ENCODE assay signal across 3 cellular contexts in the genomic region with DNA sequence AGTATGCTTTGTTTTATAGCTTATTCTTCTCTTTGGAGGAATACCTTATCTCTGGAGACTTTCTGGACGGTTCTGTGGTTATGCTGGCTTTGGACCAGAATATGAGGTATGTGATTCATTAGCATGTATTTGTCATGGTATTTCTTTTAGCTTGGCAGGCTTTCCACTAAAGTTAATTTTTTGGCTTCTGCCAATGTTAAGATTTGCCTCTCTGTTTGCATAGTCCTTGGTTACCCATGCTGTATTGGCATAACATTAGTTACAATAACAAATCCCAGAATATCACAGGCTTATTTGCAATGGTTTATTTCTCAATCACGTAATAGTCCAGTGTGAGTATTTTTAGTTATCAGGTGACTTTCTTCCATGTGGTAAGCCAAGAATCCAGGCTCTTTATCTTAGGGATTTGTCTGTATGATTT.
TF ChIP-seq lines count a peak whose summit lies in the region.

No MANE protein-coding gene starts in this region.

TF ChIP-seq in liver, 16 proteins besides CTCF, POLR2A, EP300 and RAD21:
- peak; percentile 55 for TF ChIP-seq YY1 (IDR thresholded peaks at IDR 0.05)
- TF ChIP-seq, protein P1, sequence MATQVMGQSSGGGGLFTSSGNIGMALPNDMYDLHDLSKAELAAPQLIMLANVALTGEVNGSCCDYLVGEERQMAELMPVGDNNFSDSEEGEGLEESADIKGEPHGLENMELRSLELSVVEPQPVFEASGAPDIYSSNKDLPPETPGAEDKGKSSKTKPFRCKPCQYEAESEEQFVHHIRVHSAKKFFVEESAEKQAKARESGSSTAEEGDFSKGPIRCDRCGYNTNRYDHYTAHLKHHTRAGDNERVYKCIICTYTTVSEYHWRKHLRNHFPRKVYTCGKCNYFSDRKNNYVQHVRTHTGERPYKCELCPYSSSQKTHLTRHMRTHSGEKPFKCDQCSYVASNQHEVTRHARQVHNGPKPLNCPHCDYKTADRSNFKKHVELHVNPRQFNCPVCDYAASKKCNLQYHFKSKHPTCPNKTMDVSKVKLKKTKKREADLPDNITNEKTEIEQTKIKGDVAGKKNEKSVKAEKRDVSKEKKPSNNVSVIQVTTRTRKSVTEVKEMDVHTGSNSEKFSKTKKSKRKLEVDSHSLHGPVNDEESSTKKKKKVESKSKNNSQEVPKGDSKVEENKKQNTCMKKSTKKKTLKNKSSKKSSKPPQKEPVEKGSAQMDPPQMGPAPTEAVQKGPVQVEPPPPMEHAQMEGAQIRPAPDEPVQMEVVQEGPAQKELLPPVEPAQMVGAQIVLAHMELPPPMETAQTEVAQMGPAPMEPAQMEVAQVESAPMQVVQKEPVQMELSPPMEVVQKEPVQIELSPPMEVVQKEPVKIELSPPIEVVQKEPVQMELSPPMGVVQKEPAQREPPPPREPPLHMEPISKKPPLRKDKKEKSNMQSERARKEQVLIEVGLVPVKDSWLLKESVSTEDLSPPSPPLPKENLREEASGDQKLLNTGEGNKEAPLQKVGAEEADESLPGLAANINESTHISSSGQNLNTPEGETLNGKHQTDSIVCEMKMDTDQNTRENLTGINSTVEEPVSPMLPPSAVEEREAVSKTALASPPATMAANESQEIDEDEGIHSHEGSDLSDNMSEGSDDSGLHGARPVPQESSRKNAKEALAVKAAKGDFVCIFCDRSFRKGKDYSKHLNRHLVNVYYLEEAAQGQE (IDR thresholded peaks at IDR 0.05) = peak; percentile 68
- peak; percentile 53 to 77 for TF ChIP-seq HNF4A (conservative IDR thresholded peaks at IDR 0.05)
- TF ChIP-seq, protein P2, sequence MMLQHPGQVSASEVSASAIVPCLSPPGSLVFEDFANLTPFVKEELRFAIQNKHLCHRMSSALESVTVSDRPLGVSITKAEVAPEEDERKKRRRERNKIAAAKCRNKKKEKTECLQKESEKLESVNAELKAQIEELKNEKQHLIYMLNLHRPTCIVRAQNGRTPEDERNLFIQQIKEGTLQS (IDR thresholded peaks at IDR 0.05) = peak; percentile 53
- TF ChIP-seq, protein P3, sequence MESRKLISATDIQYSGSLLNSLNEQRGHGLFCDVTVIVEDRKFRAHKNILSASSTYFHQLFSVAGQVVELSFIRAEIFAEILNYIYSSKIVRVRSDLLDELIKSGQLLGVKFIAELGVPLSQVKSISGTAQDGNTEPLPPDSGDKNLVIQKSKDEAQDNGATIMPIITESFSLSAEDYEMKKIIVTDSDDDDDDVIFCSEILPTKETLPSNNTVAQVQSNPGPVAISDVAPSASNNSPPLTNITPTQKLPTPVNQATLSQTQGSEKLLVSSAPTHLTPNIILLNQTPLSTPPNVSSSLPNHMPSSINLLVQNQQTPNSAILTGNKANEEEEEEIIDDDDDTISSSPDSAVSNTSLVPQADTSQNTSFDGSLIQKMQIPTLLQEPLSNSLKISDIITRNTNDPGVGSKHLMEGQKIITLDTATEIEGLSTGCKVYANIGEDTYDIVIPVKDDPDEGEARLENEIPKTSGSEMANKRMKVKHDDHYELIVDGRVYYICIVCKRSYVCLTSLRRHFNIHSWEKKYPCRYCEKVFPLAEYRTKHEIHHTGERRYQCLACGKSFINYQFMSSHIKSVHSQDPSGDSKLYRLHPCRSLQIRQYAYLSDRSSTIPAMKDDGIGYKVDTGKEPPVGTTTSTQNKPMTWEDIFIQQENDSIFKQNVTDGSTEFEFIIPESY (IDR thresholded peaks at IDR 0.05) = peak; percentile 79
- TF ChIP-seq, protein P4, sequence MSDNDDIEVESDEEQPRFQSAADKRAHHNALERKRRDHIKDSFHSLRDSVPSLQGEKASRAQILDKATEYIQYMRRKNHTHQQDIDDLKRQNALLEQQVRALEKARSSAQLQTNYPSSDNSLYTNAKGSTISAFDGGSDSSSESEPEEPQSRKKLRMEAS (IDR thresholded peaks at IDR 0.05) = peak; percentile 82
- TF ChIP-seq FOXA1 (IDR thresholded peaks at IDR 0.05) = peak; percentile 69
- no peak for TF ChIP-seq TAF1 (conservative IDR thresholded peaks at IDR 0.05)
- no peak for TF ChIP-seq NR2F2 (IDR thresholded peaks at IDR 0.05)
- peak; percentile 83 for TF ChIP-seq FOXA2 (IDR thresholded peaks at IDR 0.05)
- TF ChIP-seq RXRA (IDR thresholded peaks at IDR 0.05) = peak; percentile 45 to 79
- TF ChIP-seq SP1 (IDR thresholded peaks at IDR 0.05) = peak; percentile 77
- TF ChIP-seq GABPA (IDR thresholded peaks at IDR 0.05 in 1 of 2, conservative IDR thresholded peaks at IDR 0.05 in 1 of 2) = peak; percentile 41 to 74
- peak; percentile 30 to 47 for TF ChIP-seq EGR1 (IDR thresholded peaks at IDR 0.05; ENCODE audit: low read depth in 2 of 2)
- TF ChIP-seq HNF4G (IDR thresholded peaks at IDR 0.05) = no peak
- peak; percentile 73 to 81 for TF ChIP-seq JUND (IDR thresholded peaks at IDR 0.05)
TF ChIP-seq in liver: peak in this region for 13.

TF ChIP-seq in HepG2, 621 proteins besides CTCF, POLR2A, EP300 and RAD21:
- no peak for TF ChIP-seq ZKSCAN8 (CRISPR knock-in tag; IDR thresholded peaks at IDR 0.05; ENCODE audit: borderline replicate concordance)
- no peak for TF ChIP-seq BHLHE40 (IDR thresholded peaks at IDR 0.05; ENCODE audit: low read length)
- TF ChIP-seq, protein P5, sequence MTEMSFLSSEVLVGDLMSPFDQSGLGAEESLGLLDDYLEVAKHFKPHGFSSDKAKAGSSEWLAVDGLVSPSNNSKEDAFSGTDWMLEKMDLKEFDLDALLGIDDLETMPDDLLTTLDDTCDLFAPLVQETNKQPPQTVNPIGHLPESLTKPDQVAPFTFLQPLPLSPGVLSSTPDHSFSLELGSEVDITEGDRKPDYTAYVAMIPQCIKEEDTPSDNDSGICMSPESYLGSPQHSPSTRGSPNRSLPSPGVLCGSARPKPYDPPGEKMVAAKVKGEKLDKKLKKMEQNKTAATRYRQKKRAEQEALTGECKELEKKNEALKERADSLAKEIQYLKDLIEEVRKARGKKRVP (CRISPR knock-in tag; IDR thresholded peaks at IDR 0.05) = no peak
- TF ChIP-seq ZNF878 (CRISPR knock-in tag; IDR thresholded peaks at IDR 0.05) = no peak
- TF ChIP-seq FIP1L1 (IDR thresholded peaks at IDR 0.05; ENCODE audit: borderline replicate concordance, insufficient read depth, low read depth, low read length) = no peak
- TF ChIP-seq MED8 (CRISPR knock-in tag; IDR thresholded peaks at IDR 0.05; ENCODE audit: insufficient replicate concordance) = no peak
- TF ChIP-seq FOSL1 (CRISPR knock-in tag; IDR thresholded peaks at IDR 0.05; ENCODE audit: borderline replicate concordance) = no peak
- TF ChIP-seq ZNF552 (CRISPR knock-in tag; IDR thresholded peaks at IDR 0.05; ENCODE audit: borderline replicate concordance) = no peak
- no peak for TF ChIP-seq SRSF1 (optimal IDR thresholded peaks at IDR 0.05; ENCODE audit: low read depth, low read length)
- TF ChIP-seq CEBPG (CRISPR knock-in tag; IDR thresholded peaks at IDR 0.05) = no peak
- no peak for TF ChIP-seq ZNF101 (CRISPR knock-in tag; IDR thresholded peaks at IDR 0.05; ENCODE audit: borderline replicate concordance, low read depth)
- TF ChIP-seq BRD4 (CRISPR knock-in tag; IDR thresholded peaks at IDR 0.05) = no peak
- no peak for TF ChIP-seq MLLT10 (CRISPR knock-in tag; IDR thresholded peaks at IDR 0.05)
- TF ChIP-seq, protein P6, sequence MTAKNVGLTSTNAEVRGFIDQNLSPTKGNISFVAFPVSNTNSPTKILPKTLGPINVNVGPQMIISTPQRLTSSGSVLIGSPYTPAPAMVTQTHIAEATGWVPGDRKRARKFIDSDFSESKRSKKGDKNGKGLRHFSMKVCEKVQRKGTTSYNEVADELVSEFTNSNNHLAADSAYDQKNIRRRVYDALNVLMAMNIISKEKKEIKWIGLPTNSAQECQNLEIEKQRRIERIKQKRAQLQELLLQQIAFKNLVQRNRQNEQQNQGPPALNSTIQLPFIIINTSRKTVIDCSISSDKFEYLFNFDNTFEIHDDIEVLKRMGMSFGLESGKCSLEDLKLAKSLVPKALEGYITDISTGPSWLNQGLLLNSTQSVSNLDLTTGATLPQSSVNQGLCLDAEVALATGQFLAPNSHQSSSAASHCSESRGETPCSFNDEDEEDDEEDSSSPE (CRISPR knock-in tag; IDR thresholded peaks at IDR 0.05) = no peak
- no peak for TF ChIP-seq PCBP1 (IDR thresholded peaks at IDR 0.05; ENCODE audit: borderline replicate concordance, low read depth, low read length)
- TF ChIP-seq SCMH1 (CRISPR knock-in tag; IDR thresholded peaks at IDR 0.05; ENCODE audit: borderline replicate concordance) = no peak
- TF ChIP-seq ZSCAN30 (CRISPR knock-in tag; IDR thresholded peaks at IDR 0.05) = no peak

TF ChIP-seq in GM12891, 5 proteins besides CTCF, POLR2A, EP300 and RAD21:
- TF ChIP-seq POLR2AphosphoS5 (IDR thresholded peaks at IDR 0.05; ENCODE audit: low read depth, low read length) (no peak), POU2F2 (IDR thresholded peaks at IDR 0.05; ENCODE audit: low read depth, low read length) (no peak), TAF1 (IDR thresholded peaks at IDR 0.05; ENCODE audit: low read depth, low read length) (no peak), SPI1 (IDR thresholded peaks at IDR 0.05; ENCODE audit: low read depth, low read length) (no peak), PAX5 (IDR thresholded peaks at IDR 0.05; ENCODE audit: insufficient read depth, low read length, severe bottlenecking) (no peak)
TF ChIP-seq in GM12891: peak in this region for 0.
